In genomic region chr1:26597629-26598039, GRCh38 we compare ENCODE assay signal across 8 cellular contexts.
DNase-seq lines count a peak whose midpoint lies in the region; ATAC-seq, FAIRE-seq and TF ChIP-seq lines count a peak whose summit lies in the region.

No MANE protein-coding gene starts in this region.

- TF ChIP-seq RAD21 in HepG2 (CRISPR knock-in tag; IDR thresholded peaks at IDR 0.05) = no peak

- peaks cover 10% of the 10 kb centered on the region; the same call in 2 of the 3 replicates for H3K9me3 Mint-ChIP-seq in GM23338
- no peaks in the 10 kb centered on the region for H3K9me3 Mint-ChIP-seq in MCF 10A (ENCODE audit: unreplicated experiment)
- H3K9me3 Mint-ChIP-seq in activated naive CD4-positive, alpha-beta T cell treated with anti-CD3 and anti-CD28 coated beads, Interleukin-2, amount 10 ng/mL, durations not matched to agents 7 days and 5 days = no peaks in the 10 kb centered on the region

- H3K27me3 ChIP-seq in GM23338 (ENCODE audit: insufficient read depth) (no peaks in the 10 kb centered on the region), HepG2 (ENCODE audit: control insufficient read depth in 1 of 2, insufficient read depth in 2 of 2, low read length in 2 of 2) (no peaks in the 10 kb centered on the region; a peak in 1 of 5 replicates)

- TF ChIP-seq CTCF in C4-2B (conservative IDR thresholded peaks at IDR 0.05) (peak; percentile 63), GM23338 (conservative IDR thresholded peaks at IDR 0.05; ENCODE audit: low read depth in 2 of 2) (peak; percentile 45 to 58; a peak in 3 of 4 replicates), MCF 10A (IDR thresholded peaks at IDR 0.05; ENCODE audit: unreplicated experiment) (peak; percentile 44), HepG2 (CRISPR knock-in tag; IDR thresholded peaks at IDR 0.05) (peak; percentile 41)

- BruUV-seq in MCF 10A (replicated peaks; lab: Mats Ljungman, UMichigan) (no TSS peak), HepG2 (replicated peaks; lab: Mats Ljungman, UMichigan) (no TSS peak)

- peak; percentile 79 for DNase-seq in GM23338 (ENCODE audit: low spot score)
- DNase-seq in NCI-H69 (lab: John Stamatoyannopoulos, UW) = peak; percentile 54
- DNase-seq in MCF 10A (ENCODE audit: unreplicated experiment) = peak; percentile 68
- DNase-seq in HepG2 (ENCODE audit: low spot score) = peak; percentile 53
- no peak for DNase-seq in activated gamma-delta T cell treated with Interleukin-2 at 50 U/mL for 16 hours
- DNase-seq in activated naive CD4-positive, alpha-beta T cell treated with anti-CD3 and anti-CD28 coated beads, Interleukin-2, amount 10 ng/mL, durations not matched to agents 7 days and 5 days = no peak

- CTCF ChIA-PET in MCF 10A (lab: Yijun Ruan, JAX) (interaction anchor here (0.6 to 11.0 kb wide), 6 partner anchors 9 to 192 kb away, joined by 3 to 184 read pairs (median 4); partner anchors contain the start of gene PIGV), HepG2 (lab: Yijun Ruan, JAX; ENCODE audit: low intra/inter-chr PET ratio, low total read pairs) (interaction anchor here (1.0 to 1.8 kb wide), 2 partner anchors 97 to 191 kb away, joined by 4 to 8 read pairs; no protein-coding TSS in a partner anchor)
- CTCF ChIA-PET in activated naive CD4-positive, alpha-beta T cell treated with anti-CD3 and anti-CD28 coated beads, Interleukin-2, amount 10 ng/mL, durations not matched to agents 7 days and 5 days (lab: Charles Lee) = interaction anchor here (1.3 to 11.0 kb wide), 6 partner anchors 9 to 214 kb away, joined by 3 to 211 read pairs (median 4); partner anchors contain the start of gene PIGV

- no peak overlapping the region for H3K9ac ChIP-seq in HepG2 (ENCODE audit: insufficient read depth, low read depth, low read length)

- no peak overlapping the region for H2AFZ ChIP-seq in GM23338
- no peak overlapping the region for H2AFZ ChIP-seq in HepG2 (ENCODE audit: low read length)

- H3K4me1 Mint-ChIP-seq in GM23338 (peaks cover 3% of the 10 kb centered on the region; the same call in 1 of the 3 replicates), MCF 10A (ENCODE audit: insufficient read depth, unreplicated experiment) (no peaks in the 10 kb centered on the region)
- peaks cover 16% of the 10 kb centered on the region for H3K4me1 Mint-ChIP-seq in activated naive CD4-positive, alpha-beta T cell treated with anti-CD3 and anti-CD28 coated beads, Interleukin-2, amount 10 ng/mL, durations not matched to agents 7 days and 5 days

- FAIRE-seq in HepG2 (lab: Jason Lieb, UNC) = peak; percentile 53

- ATAC-seq in GM23338 = peak; percentile 62
- ATAC-seq in HepG2 = 0 out of 3 replicates have a peak, but pooled peaks have one; percentile 35
- no peak for ATAC-seq in GM18505 (IDR thresholded peaks at IDR 0.05; ENCODE audit: unreplicated experiment)

- H3K9me3 ChIP-seq in HepG2 (ENCODE audit: low read length) = no peaks in the 10 kb centered on the region

- in situ Hi-C loops in HepG2 (cut with HindIII; ENCODE audit: extremely low pct_ligation_motif_present, low pct_unique_long_range_greater_than_20kb) = no loop called here

- no peak overlapping the region for H3K27ac Mint-ChIP-seq in GM23338
- no peak overlapping the region for H3K27ac Mint-ChIP-seq in MCF 10A (ENCODE audit: low read depth, unreplicated experiment)
- no peak overlapping the region for H3K27ac Mint-ChIP-seq in activated naive CD4-positive, alpha-beta T cell treated with anti-CD3 and anti-CD28 coated beads, Interleukin-2, amount 10 ng/mL, durations not matched to agents 7 days and 5 days

- H3K4me3 Mint-ChIP-seq in GM23338 (no peak overlapping the region), MCF 10A (ENCODE audit: unreplicated experiment) (no peak overlapping the region)
- H3K4me3 Mint-ChIP-seq in activated naive CD4-positive, alpha-beta T cell treated with anti-CD3 and anti-CD28 coated beads, Interleukin-2, amount 10 ng/mL, durations not matched to agents 7 days and 5 days = no peak overlapping the region

- H3K36me3 ChIP-seq in GM23338 (ENCODE audit: insufficient read depth) (no peaks in the 10 kb centered on the region), HepG2 (replicated peaks in 1 of 2; ENCODE audit: control insufficient read depth in 1 of 2, insufficient read depth in 2 of 2, low read length in 2 of 2) (no peaks in the 10 kb centered on the region)

- H3F3A ChIP-seq in GM23338 (replicated peaks; ENCODE audit: low read depth) = no peaks in the 10 kb centered on the region

- TF ChIP-seq EP300 in HepG2 (IDR thresholded peaks at IDR 0.05; ENCODE audit: low read depth in 2 of 2, low read length in 2 of 2) = no peak
- TF ChIP-seq EP300 in HepG2 (CRISPR knock-in tag; IDR thresholded peaks at IDR 0.05; ENCODE audit: borderline replicate concordance) = no peak

- H3K4me2 ChIP-seq in GM23338 (no peak overlapping the region), HepG2 (ENCODE audit: low read depth, low read length) (no peak overlapping the region)

- 14% methylated on average over 2 of the region's 2 CpGs for WGBS in HepG2 (ENCODE audit: low lambda C conversion rate)

- H3K79me2 ChIP-seq in GM23338 (replicated peaks; ENCODE audit: insufficient read depth) = no peaks in the 10 kb centered on the region
- no peaks in the 10 kb centered on the region for H3K79me2 ChIP-seq in HepG2 (ENCODE audit: insufficient read depth, low read length)

- H3K9me2 ChIP-seq in GM23338 (ENCODE audit: insufficient read depth) = no peaks in the 10 kb centered on the region

- POLR2A ChIA-PET in MCF 10A (lab: Yijun Ruan, JAX) (interaction anchor here (0.7 to 2.0 kb wide), 3 partner anchors 57 to 191 kb away, joined by 3 to 13 read pairs (median 3); partner anchors contain the start of gene PIGV), HepG2 (lab: Yijun Ruan, JAX) (no interaction called here)

- H3K27ac ChIP-seq in C4-2B (no peak overlapping the region), GM23338 (ENCODE audit: low read depth) (no peak overlapping the region), HepG2 (ENCODE audit: extremely low read length, insufficient read depth, low read length) (no peak overlapping the region)

- intact Hi-C loops in MCF 10A (cut with micrococcal nuclease) (loop anchor here (1.0 kb wide), 2 partner anchors 80 to 192 kb away; no protein-coding TSS in a partner anchor), HepG2 (cut with micrococcal nuclease; ENCODE audit: unreplicated experiment) (no loop called here)

- TF ChIP-seq POLR2A in HepG2 (IDR thresholded peaks at IDR 0.05; ENCODE audit: insufficient read depth in 1 of 2, low read depth in 2 of 2, low read length in 2 of 2) (no peak), GM18505 (IDR thresholded peaks at IDR 0.05; ENCODE audit: borderline replicate concordance, extremely low read depth, insufficient read depth, insufficient read length) (no peak)

- H4K20me1 ChIP-seq in GM23338 (replicated peaks; ENCODE audit: insufficient read depth) = no peaks in the 10 kb centered on the region
- no peaks in the 10 kb centered on the region for H4K20me1 ChIP-seq in HepG2 (ENCODE audit: insufficient read depth, low read length)

- H3K36me3 Mint-ChIP-seq in GM23338 (ENCODE audit: low read depth) (peaks cover 3% of the 10 kb centered on the region; the same call in 2 of the 3 replicates), MCF 10A (ENCODE audit: insufficient read depth, unreplicated experiment) (no peaks in the 10 kb centered on the region)
- no peaks in the 10 kb centered on the region for H3K36me3 Mint-ChIP-seq in activated naive CD4-positive, alpha-beta T cell treated with anti-CD3 and anti-CD28 coated beads, Interleukin-2, amount 10 ng/mL, durations not matched to agents 7 days and 5 days

- H3K27me3 Mint-ChIP-seq in GM23338 (ENCODE audit: insufficient read depth, low read depth, poor library complexity) = peaks cover 4% of the 10 kb centered on the region
- H3K27me3 Mint-ChIP-seq in MCF 10A (ENCODE audit: insufficient read depth, unreplicated experiment) = no peaks in the 10 kb centered on the region
- peaks cover 30% of the 10 kb centered on the region for H3K27me3 Mint-ChIP-seq in activated naive CD4-positive, alpha-beta T cell treated with anti-CD3 and anti-CD28 coated beads, Interleukin-2, amount 10 ng/mL, durations not matched to agents 7 days and 5 days

- H3K4me3 ChIP-seq in GM23338 = no peak overlapping the region
- no peak overlapping the region for H3K4me3 ChIP-seq in HepG2 (replicated peaks in 1 of 3; ENCODE audit: insufficient read depth in 1 of 3, low read depth in 2 of 3, low read length in 3 of 3)

- H3K4me1 ChIP-seq in GM23338 (ENCODE audit: insufficient read depth) (no peaks in the 10 kb centered on the region), HepG2 (ENCODE audit: insufficient read depth, low read length) (no peaks in the 10 kb centered on the region)

TF ChIP-seq in GM23338, 12 proteins besides CTCF, POLR2A, EP300 and RAD21:
- TF ChIP-seq JUNB (IDR thresholded peaks at IDR 0.05; ENCODE audit: unreplicated experiment) (no peak), ZNF114 (CRISPR knock-in tag; IDR thresholded peaks at IDR 0.05) (no peak), NANOG (IDR thresholded peaks at IDR 0.05; ENCODE audit: borderline replicate concordance) (no peak), ETS1 (IDR thresholded peaks at IDR 0.05) (no peak)
TF ChIP-seq in GM23338: peak in this region for 0.

TF ChIP-seq in HepG2, 621 proteins besides CTCF, POLR2A, EP300 and RAD21 (continues in another document):
- no peak for TF ChIP-seq ZNF577 (CRISPR knock-in tag; IDR thresholded peaks at IDR 0.05; ENCODE audit: borderline replicate concordance, low read depth)
- peak; percentile 33 for TF ChIP-seq STAG1 (CRISPR knock-in tag; IDR thresholded peaks at IDR 0.05)

Comparison
In these comparisons a context has a peak if more than half of its experiments do, and no peak if none do; other contexts are left out.
1. DNase-seq: peak in GM23338 (single experiment), NCI-H69 (single experiment), MCF 10A (single experiment) and HepG2 (single experiment); none in activated gamma-delta T cell treated with Interleukin-2 at 50 U/mL for 16 hours (single experiment) and activated naive CD4-positive, alpha-beta T cell treated with anti-CD3 and anti-CD28 coated beads, Interleukin-2, amount 10 ng/mL, durations not matched to agents 7 days and 5 days (single experiment).
2. Peak in every context shown above with its lines, with median percentiles within 50 percentile points of each other: CTCF ChIP-seq.